Comparison of ENCODE assay signal across 9 cellular contexts in genomic region chr4:26058537-26058936, GRCh38.
DNase-seq lines count a peak whose midpoint lies in the region; ATAC-seq and TF ChIP-seq lines count a peak whose summit lies in the region.
"Had no signal": no experiment of that assay in that cellular context is flagged by ENCODE, and none has a peak within 500 bp of the region (broad histone marks: within the 10 kb centered on the region; RNA-seq: fewer than 3 reads in every experiment).

No MANE protein-coding gene starts in this region.

- H3K9me3 Mint-ChIP-seq in activated T-helper 2 cell treated with anti-CD3 and anti-CD28 coated beads, Interferon-gamma antibody, Interleukin-2, Interleukin-4, amounts not matched to agents 10 μg/mL and 5 μg/mL and 100 μg/mL, durations not matched to agents 14 hours and 24 hours and 36 hours = peaks cover 5% of the 10 kb centered on the region
- no peaks in the 10 kb centered on the region for H3K9me3 Mint-ChIP-seq in Caco-2 (ENCODE audit: unreplicated experiment)

- no peak overlapping the region for H3K4me3 Mint-ChIP-seq in activated T-helper 2 cell treated with anti-CD3 and anti-CD28 coated beads, Interferon-gamma antibody, Interleukin-2, Interleukin-4, amounts not matched to agents 10 μg/mL and 5 μg/mL and 100 μg/mL, durations not matched to agents 14 hours and 24 hours and 36 hours (ENCODE audit: low read depth)
- H3K4me3 Mint-ChIP-seq in Caco-2 (ENCODE audit: unreplicated experiment) = no peak overlapping the region

- intact Hi-C loops in activated T-helper 2 cell treated with anti-CD3 and anti-CD28 coated beads, Interferon-gamma antibody, Interleukin-2, Interleukin-4, amounts not matched to agents 10 μg/mL and 5 μg/mL and 100 μg/mL, durations not matched to agents 14 hours and 24 hours and 36 hours (cut with micrococcal nuclease) = loop anchor here (2.0 kb wide), 1 partner anchor 16 kb away; no protein-coding TSS in a partner anchor
- intact Hi-C loops in Caco-2 (cut with micrococcal nuclease; ENCODE audit: unreplicated experiment) = no loop called here

- DNase-seq in activated CD8-positive, alpha-beta memory T cell treated with anti-CD3 and anti-CD28 coated beads for 24 hours = peak; percentile 68
- DNase-seq in activated CD8-positive, alpha-beta memory T cell treated with anti-CD3 and anti-CD28 coated beads, Interleukin-2, amount 50 U/mL, for 48 hours = no peak
- no peak for DNase-seq in activated T-helper 2 cell treated with anti-CD3 and anti-CD28 coated beads, Interferon-gamma antibody, Interleukin-2, Interleukin-4, amounts not matched to agents 10 μg/mL and 5 μg/mL and 100 μg/mL, durations not matched to agents 14 hours and 24 hours and 36 hours (ENCODE audit: low spot score)
- peak; percentile 67 for DNase-seq in stimulated activated CD8-positive, alpha-beta memory T cell treated with anti-CD3 and anti-CD28 coated beads, Interleukin-4, amount 100 ng/mL, for 48 hours
- no peak for DNase-seq in hepatic stellate cell (ENCODE audit: low spot score)
- no peak for DNase-seq in Caco-2

- 0 out of 2 replicates have a peak, but pooled peaks cover 1% of the 10 kb centered on the region for H3K4me1 ChIP-seq in Caco-2

- no TSS peak for BruUV-seq in Caco-2 (replicated peaks; lab: Mats Ljungman, UMichigan)

- no peaks in the 10 kb centered on the region for H3K27me3 ChIP-seq in Caco-2 (replicated peaks; ENCODE audit: control insufficient read depth, insufficient read depth, low read length)

- CTCF ChIA-PET in Caco-2 (lab: Charles Lee) = interaction anchor here (0.6 kb wide), 1 partner anchor 11 kb away, joined by 4 read pairs; no protein-coding TSS in a partner anchor

- no peaks in the 10 kb centered on the region for H3K9me3 ChIP-seq in Caco-2

- no peaks in the 10 kb centered on the region for H3K36me3 ChIP-seq in Caco-2 (ENCODE audit: control insufficient read depth, insufficient read depth, low read length)

- ATAC-seq in HG03095 (IDR thresholded peaks at IDR 0.05; ENCODE audit: unreplicated experiment) (peak; percentile 65), HG02840 (IDR thresholded peaks at IDR 0.05; ENCODE audit: low FRiP score, unreplicated experiment) (no peak)

- TF ChIP-seq CTCF in Caco-2 (IDR thresholded peaks at IDR 0.05; ENCODE audit: insufficient read depth in 1 of 2, low read depth in 1 of 2, low read length in 1 of 2, severe bottlenecking in 1 of 2, unreplicated experiment in 1 of 2) = no peak

- peak overlapping the region; percentile 14 for H3K27ac Mint-ChIP-seq in activated T-helper 2 cell treated with anti-CD3 and anti-CD28 coated beads, Interferon-gamma antibody, Interleukin-2, Interleukin-4, amounts not matched to agents 10 μg/mL and 5 μg/mL and 100 μg/mL, durations not matched to agents 14 hours and 24 hours and 36 hours
- no peak overlapping the region for H3K27ac Mint-ChIP-seq in Caco-2 (ENCODE audit: unreplicated experiment)

- H3K4me1 Mint-ChIP-seq in activated T-helper 2 cell treated with anti-CD3 and anti-CD28 coated beads, Interferon-gamma antibody, Interleukin-2, Interleukin-4, amounts not matched to agents 10 μg/mL and 5 μg/mL and 100 μg/mL, durations not matched to agents 14 hours and 24 hours and 36 hours (ENCODE audit: low read depth) = peaks cover 31% of the 10 kb centered on the region
- no peaks in the 10 kb centered on the region for H3K4me1 Mint-ChIP-seq in Caco-2 (ENCODE audit: low read depth, unreplicated experiment)

- H3K36me3 Mint-ChIP-seq in activated T-helper 2 cell treated with anti-CD3 and anti-CD28 coated beads, Interferon-gamma antibody, Interleukin-2, Interleukin-4, amounts not matched to agents 10 μg/mL and 5 μg/mL and 100 μg/mL, durations not matched to agents 14 hours and 24 hours and 36 hours (ENCODE audit: low read depth) = no peaks in the 10 kb centered on the region
- H3K36me3 Mint-ChIP-seq in Caco-2 (ENCODE audit: insufficient read depth, unreplicated experiment) = no peaks in the 10 kb centered on the region

- H3K27me3 Mint-ChIP-seq in activated T-helper 2 cell treated with anti-CD3 and anti-CD28 coated beads, Interferon-gamma antibody, Interleukin-2, Interleukin-4, amounts not matched to agents 10 μg/mL and 5 μg/mL and 100 μg/mL, durations not matched to agents 14 hours and 24 hours and 36 hours (ENCODE audit: low read depth) = no peaks in the 10 kb centered on the region
- no peaks in the 10 kb centered on the region for H3K27me3 Mint-ChIP-seq in Caco-2 (ENCODE audit: insufficient read depth, unreplicated experiment)

- no peak overlapping the region for H3K4me3 ChIP-seq in Caco-2 (ENCODE audit: low read depth, low read length)
- H3K4me3 ChIP-seq: lung had no signal

- POLR2A ChIA-PET in Caco-2 (lab: Charles Lee) = no interaction called here

Comparison
In these comparisons a context has a peak if more than half of its experiments do, and no peak if none do; other contexts are left out.
1. DNase-seq: peak in activated CD8-positive, alpha-beta memory T cell treated with anti-CD3 and anti-CD28 coated beads for 24 hours (single experiment) and stimulated activated CD8-positive, alpha-beta memory T cell treated with anti-CD3 and anti-CD28 coated beads, Interleukin-4, amount 100 ng/mL, for 48 hours (single experiment); none in activated CD8-positive, alpha-beta memory T cell treated with anti-CD3 and anti-CD28 coated beads, Interleukin-2, amount 50 U/mL, for 48 hours (single experiment), activated T-helper 2 cell treated with anti-CD3 and anti-CD28 coated beads, Interferon-gamma antibody, Interleukin-2, Interleukin-4, amounts not matched to agents 10 μg/mL and 5 μg/mL and 100 μg/mL, durations not matched to agents 14 hours and 24 hours and 36 hours (single experiment), hepatic stellate cell (single experiment) and Caco-2 (0 of 2).